In genomic region chr1:109198043-109198695, GRCh38 we compare ENCODE assay signal across 9 cellular contexts. TPM values are rescaled to one million over a fixed set of nuclear protein-coding genes. Genes with fewer than 3 reads are reported as not detected.
DNase-seq lines count a peak whose midpoint lies in the region; ATAC-seq and TF ChIP-seq lines count a peak whose summit lies in the region.
"Had no signal": no experiment of that assay in that cellular context is flagged by ENCODE, and none has a peak within 500 bp of the region (broad histone marks: within the 10 kb centered on the region; RNA-seq: fewer than 3 reads in every experiment).

No MANE protein-coding gene starts in this region.

- no peaks in the 10 kb centered on the region for H4K20me1 ChIP-seq in PC-9 (ENCODE audit: insufficient read depth)

- POLR2A ChIA-PET in PC-9 (lab: Charles Lee; ENCODE audit: unreplicated experiment): interaction anchor here (0.6 to 0.8 kb wide), 2 partner anchors 9 to 201 kb away, joined by 6 to 16 read pairs; no protein-coding TSS in a partner anchor
- POLR2A ChIA-PET in activated CD4-positive, alpha-beta T cell treated with anti-CD3 and anti-CD28 coated beads, Interleukin-2, amount 10 ng/mL, durations not matched to agents 7 days and 5 days (lab: Charles Lee): no interaction called here

- WGBS in mesodermal cell (ENCODE audit: insufficient coverage in 2 of 2), 2 experiments: 82 to 83% methylated on average over 4 to 6 of the region's 6 CpGs

- H3K27me3 ChIP-seq in PC-9 (ENCODE audit: insufficient read depth, low read depth): no peaks in the 10 kb centered on the region

- H3K79me2 ChIP-seq in PC-9 (ENCODE audit: low read depth): no peaks in the 10 kb centered on the region

- H3K27ac Mint-ChIP-seq in endothelial cell (ENCODE audit: unreplicated experiment): peak overlapping the region; percentile 19
- H3K27ac Mint-ChIP-seq in activated CD4-positive, alpha-beta T cell treated with anti-CD3 and anti-CD28 coated beads, Interleukin-2, amount 10 ng/mL, durations not matched to agents 7 days and 5 days: no peak overlapping the region

- peaks cover 9% of the 10 kb centered on the region for H3K4me1 Mint-ChIP-seq in endothelial cell (ENCODE audit: unreplicated experiment)
- H3K4me1 Mint-ChIP-seq in activated CD4-positive, alpha-beta T cell treated with anti-CD3 and anti-CD28 coated beads, Interleukin-2, amount 10 ng/mL, durations not matched to agents 7 days and 5 days: peaks cover 35% of the 10 kb centered on the region

- H3K4me3 Mint-ChIP-seq in endothelial cell (ENCODE audit: unreplicated experiment): no peak overlapping the region
- no peak overlapping the region for H3K4me3 Mint-ChIP-seq in activated CD4-positive, alpha-beta T cell treated with anti-CD3 and anti-CD28 coated beads, Interleukin-2, amount 10 ng/mL, durations not matched to agents 7 days and 5 days

- CTCF ChIA-PET in PC-9 (lab: Charles Lee): interaction anchor here (0.6 to 0.9 kb wide), 2 partner anchors 17 to 26 kb away, joined by 3 to 4 read pairs; no protein-coding TSS in a partner anchor
- CTCF ChIA-PET in activated CD4-positive, alpha-beta T cell treated with anti-CD3 and anti-CD28 coated beads, Interleukin-2, amount 10 ng/mL, durations not matched to agents 7 days and 5 days (lab: Charles Lee): interaction anchor here (1.0 to 2.8 kb wide), 4 partner anchors 9 to 335 kb away, joined by 4 to 11 read pairs (median 6); no protein-coding TSS in a partner anchor

- H3K36me3 Mint-ChIP-seq in endothelial cell (ENCODE audit: low read depth, unreplicated experiment): no peaks in the 10 kb centered on the region
- H3K36me3 Mint-ChIP-seq in activated CD4-positive, alpha-beta T cell treated with anti-CD3 and anti-CD28 coated beads, Interleukin-2, amount 10 ng/mL, durations not matched to agents 7 days and 5 days (ENCODE audit: low read depth): no peaks in the 10 kb centered on the region

- DNase-seq in AG10803 (ENCODE audit: low read depth) (peak; percentile 89), PC-9 (peak; percentile 31 to 55), endothelial cell (ENCODE audit: low spot score) (no peak), SIG-M5 treated with dmso at 0.1 percent for 504 hours (lab: John Stamatoyannopoulos, UW; ENCODE audit: unreplicated experiment) (no peak)
- no peak for DNase-seq in activated CD4-positive, alpha-beta T cell treated with anti-CD3 and anti-CD28 coated beads, Interleukin-2, amount 10 ng/mL, durations not matched to agents 7 days and 5 days
- DNase-seq: NK-92 treated with Interleukin-12 subunit alpha and Interleukin-12 subunit beta, amount 100 ng/mL, for 24 hours had no signal

- TF ChIP-seq CTCF in AG10803 (conservative IDR thresholded peaks at IDR 0.05; ENCODE audit: low read length): no peak
- TF ChIP-seq CTCF in PC-9 (conservative IDR thresholded peaks at IDR 0.05): no peak
- no peak for TF ChIP-seq CTCF in endothelial cell (IDR thresholded peaks at IDR 0.05; ENCODE audit: unreplicated experiment)

- H3K36me3 ChIP-seq in PC-9 (ENCODE audit: low read depth): no peaks in the 10 kb centered on the region
- no peaks in the 10 kb centered on the region for H3K36me3 ChIP-seq in mesodermal cell (ENCODE audit: control insufficient read depth, insufficient read depth, low read length)

- peaks cover 27% of the 10 kb centered on the region for H3F3A ChIP-seq in PC-9 (ENCODE audit: insufficient read depth, low read depth)

- peak overlapping the region; percentile 89 for H3K27ac ChIP-seq in PC-9
- H3K27ac ChIP-seq in mesodermal cell (ENCODE audit: low read depth, low read length, severe bottlenecking): peak overlapping the region; percentile 98

- no peaks in the 10 kb centered on the region for H3K9me3 Mint-ChIP-seq in endothelial cell (ENCODE audit: unreplicated experiment)
- no peaks in the 10 kb centered on the region for H3K9me3 Mint-ChIP-seq in activated CD4-positive, alpha-beta T cell treated with anti-CD3 and anti-CD28 coated beads, Interleukin-2, amount 10 ng/mL, durations not matched to agents 7 days and 5 days

- H3K4me1 ChIP-seq in PC-9 (replicated peaks; ENCODE audit: insufficient read depth) (peaks cover 24% of the 10 kb centered on the region), mesodermal cell (ENCODE audit: control insufficient read depth, insufficient read depth, low read length, poor library complexity, severe bottlenecking) (peaks cover 28% of the 10 kb centered on the region)

- BruUV-seq in PC-9 (replicated peaks; lab: Mats Ljungman, UMichigan): no TSS peak

- intact Hi-C loops in PC-9 (cut with micrococcal nuclease; ENCODE audit: unreplicated experiment): no loop called here

- ATAC-seq in GM19467 (IDR thresholded peaks at IDR 0.05; ENCODE audit: unreplicated experiment) (no peak), HG02970 (IDR thresholded peaks at IDR 0.05; ENCODE audit: low FRiP score, unreplicated experiment) (no peak)

- H3K4me2 ChIP-seq in PC-9: peak overlapping the region; percentile 56

- H2AFZ ChIP-seq in PC-9: no peak overlapping the region

- peaks cover 5% of the 10 kb centered on the region for H3K27me3 Mint-ChIP-seq in endothelial cell (ENCODE audit: unreplicated experiment)
- no peaks in the 10 kb centered on the region for H3K27me3 Mint-ChIP-seq in activated CD4-positive, alpha-beta T cell treated with anti-CD3 and anti-CD28 coated beads, Interleukin-2, amount 10 ng/mL, durations not matched to agents 7 days and 5 days

- no peaks in the 10 kb centered on the region for H3K9me3 ChIP-seq in PC-9 (ENCODE audit: insufficient read depth, low read depth)
- no peaks in the 10 kb centered on the region for H3K9me3 ChIP-seq in mesodermal cell (ENCODE audit: control insufficient read depth, low read length)

- H3K4me3 ChIP-seq in AG10803 (ENCODE audit: low read length) (no peak overlapping the region), PC-9 (no peak overlapping the region), mesodermal cell (ENCODE audit: extremely low read depth, insufficient read depth, low read length, poor library complexity, severe bottlenecking) (no peak overlapping the region)

- no peaks in the 10 kb centered on the region for H3K9me2 ChIP-seq in PC-9 (ENCODE audit: insufficient read depth)

RNA-seq across cellular contexts. Expression of gene SARS1, which starts 15.5 kb away (rescaled TPM):
- 206 and 279 TPM in 2 replicates for total RNA-seq in PC-9 (2021)
- 125 TPM for total RNA-seq in endothelial cell (ENCODE audit: unreplicated experiment)
- 201 TPM for polyA plus RNA-seq in mesodermal cell (2013, experiment 1 of 2)
- 192 TPM for polyA plus RNA-seq in mesodermal cell (2013, experiment 2 of 2)
- 100 to 1,000 TPM; 138 to 140 TPM for total RNA-seq in activated CD4-positive, alpha-beta T cell treated with anti-CD3 and anti-CD28 coated beads, Interleukin-2, amount 10 ng/mL, durations not matched to agents 7 days and 5 days

RNA-seq across cellular contexts. Expression of gene CELSR2, which starts 51.2 kb away (rescaled TPM):
- total RNA-seq in PC-9 (2021) (19.0 and 19.5 TPM in 2 replicates), endothelial cell (ENCODE audit: unreplicated experiment) (1.6 TPM)
- 14.0 TPM for polyA plus RNA-seq in mesodermal cell (2013, experiment 1 of 2)
- polyA plus RNA-seq in mesodermal cell (2013, experiment 2 of 2): 9.2 TPM
- total RNA-seq in activated CD4-positive, alpha-beta T cell treated with anti-CD3 and anti-CD28 coated beads, Interleukin-2, amount 10 ng/mL, durations not matched to agents 7 days and 5 days: 1 to 10 TPM; 5.2 to 5.3 TPM

Comparison
In these comparisons a context has a peak if more than half of its experiments do, and no peak if none do; other contexts are left out.
1. DNase-seq: peak in AG10803 (single experiment) and PC-9 (2 of 2); none in endothelial cell (single experiment), SIG-M5 treated with dmso at 0.1 percent for 504 hours (single experiment) and activated CD4-positive, alpha-beta T cell treated with anti-CD3 and anti-CD28 coated beads, Interleukin-2, amount 10 ng/mL, durations not matched to agents 7 days and 5 days (single experiment).